In genomic region chr2:129443235-129443884, GRCh38 we compare ENCODE assay signal across 1 cellular context.
TF ChIP-seq lines count a peak whose summit lies in the region.

No MANE protein-coding gene starts in this region.

TF ChIP-seq in HEK293, 187 proteins besides CTCF, POLR2A, EP300 and RAD21 (continued from another document):
- TF ChIP-seq, protein P1, sequence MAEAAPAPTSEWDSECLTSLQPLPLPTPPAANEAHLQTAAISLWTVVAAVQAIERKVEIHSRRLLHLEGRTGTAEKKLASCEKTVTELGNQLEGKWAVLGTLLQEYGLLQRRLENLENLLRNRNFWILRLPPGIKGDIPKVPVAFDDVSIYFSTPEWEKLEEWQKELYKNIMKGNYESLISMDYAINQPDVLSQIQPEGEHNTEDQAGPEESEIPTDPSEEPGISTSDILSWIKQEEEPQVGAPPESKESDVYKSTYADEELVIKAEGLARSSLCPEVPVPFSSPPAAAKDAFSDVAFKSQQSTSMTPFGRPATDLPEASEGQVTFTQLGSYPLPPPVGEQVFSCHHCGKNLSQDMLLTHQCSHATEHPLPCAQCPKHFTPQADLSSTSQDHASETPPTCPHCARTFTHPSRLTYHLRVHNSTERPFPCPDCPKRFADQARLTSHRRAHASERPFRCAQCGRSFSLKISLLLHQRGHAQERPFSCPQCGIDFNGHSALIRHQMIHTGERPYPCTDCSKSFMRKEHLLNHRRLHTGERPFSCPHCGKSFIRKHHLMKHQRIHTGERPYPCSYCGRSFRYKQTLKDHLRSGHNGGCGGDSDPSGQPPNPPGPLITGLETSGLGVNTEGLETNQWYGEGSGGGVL (tag by site-specific recombination; IDR thresholded peaks at IDR 0.05) = no peak
- TF ChIP-seq ZNF670 (tag by site-specific recombination; IDR thresholded peaks at IDR 0.05; ENCODE audit: low read depth) = no peak
- TF ChIP-seq, protein P2, sequence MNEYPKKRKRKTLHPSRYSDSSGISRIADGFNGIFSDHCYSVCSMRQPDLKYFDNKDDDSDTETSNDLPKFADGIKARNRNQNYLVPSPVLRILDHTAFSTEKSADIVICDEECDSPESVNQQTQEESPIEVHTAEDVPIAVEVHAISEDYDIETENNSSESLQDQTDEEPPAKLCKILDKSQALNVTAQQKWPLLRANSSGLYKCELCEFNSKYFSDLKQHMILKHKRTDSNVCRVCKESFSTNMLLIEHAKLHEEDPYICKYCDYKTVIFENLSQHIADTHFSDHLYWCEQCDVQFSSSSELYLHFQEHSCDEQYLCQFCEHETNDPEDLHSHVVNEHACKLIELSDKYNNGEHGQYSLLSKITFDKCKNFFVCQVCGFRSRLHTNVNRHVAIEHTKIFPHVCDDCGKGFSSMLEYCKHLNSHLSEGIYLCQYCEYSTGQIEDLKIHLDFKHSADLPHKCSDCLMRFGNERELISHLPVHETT (tag by site-specific recombination; IDR thresholded peaks at IDR 0.05) = no peak
- TF ChIP-seq ZBTB44 (tag by site-specific recombination; IDR thresholded peaks at IDR 0.05) = no peak
- TF ChIP-seq BCL11A (tag by site-specific recombination; IDR thresholded peaks at IDR 0.05; ENCODE audit: low read depth) = no peak
- TF ChIP-seq KLF17 (tag by site-specific recombination; IDR thresholded peaks at IDR 0.05) = no peak
- no peak for TF ChIP-seq ZNF777 (tag by site-specific recombination; IDR thresholded peaks at IDR 0.05; ENCODE audit: borderline replicate concordance)
- TF ChIP-seq ZBTB11 (tag by site-specific recombination; conservative IDR thresholded peaks at IDR 0.05; ENCODE audit: low read depth) = peak; percentile 89
- TF ChIP-seq HOXC10 (CRISPR knock-in tag; IDR thresholded peaks at IDR 0.05) = no peak
- TF ChIP-seq BCL11B (tag by site-specific recombination; IDR thresholded peaks at IDR 0.05; ENCODE audit: low read depth) = no peak
- no peak for TF ChIP-seq KLF10 (tag by site-specific recombination; IDR thresholded peaks at IDR 0.05)
- no peak for TF ChIP-seq ZNF561 (tag by site-specific recombination; IDR thresholded peaks at IDR 0.05; ENCODE audit: borderline replicate concordance)
- TF ChIP-seq ZNF341 (tag by site-specific recombination; IDR thresholded peaks at IDR 0.05; ENCODE audit: low read depth) = no peak
- TF ChIP-seq ZSCAN30 (tag by site-specific recombination; IDR thresholded peaks at IDR 0.05) = no peak
- TF ChIP-seq ZNF423 (tag by site-specific recombination; IDR thresholded peaks at IDR 0.05) = no peak
- TF ChIP-seq SETDB1 (IDR thresholded peaks at IDR 0.05; ENCODE audit: insufficient read length, low read length) = peak; percentile 92
